In genomic region chr1:181514298-181515290, GRCh38 we compare ENCODE assay signal across 8 cellular contexts. TPM values are rescaled to one million over a fixed set of nuclear protein-coding genes. Genes with fewer than 3 reads are reported as not detected.
DNase-seq lines count a peak whose midpoint lies in the region; ATAC-seq and TF ChIP-seq lines count a peak whose summit lies in the region.

No MANE protein-coding gene starts in this region.

- BruUV-seq in MCF 10A (replicated peaks; lab: Mats Ljungman, UMichigan): no TSS peak

- POLR2A ChIA-PET in MCF 10A (lab: Yijun Ruan, JAX): interaction anchor here (0.6 to 0.7 kb wide), 2 partner anchors 12 to 299 kb away, joined by 3 read pairs; no protein-coding TSS in a partner anchor

- H3K4me3 Mint-ChIP-seq in activated naive CD8-positive, alpha-beta T cell treated with anti-CD3 and anti-CD28 coated beads, Interleukin-2, amount 50 U/mL, for 24 hours: no peak overlapping the region
- H3K4me3 Mint-ChIP-seq in MCF 10A (ENCODE audit: unreplicated experiment): no peak overlapping the region

- H3K27ac Mint-ChIP-seq in activated naive CD8-positive, alpha-beta T cell treated with anti-CD3 and anti-CD28 coated beads, Interleukin-2, amount 50 U/mL, for 24 hours: no peak overlapping the region
- H3K27ac Mint-ChIP-seq in MCF 10A (ENCODE audit: low read depth, unreplicated experiment): no peak overlapping the region

- ATAC-seq in GM21526 (IDR thresholded peaks at IDR 0.05; ENCODE audit: low FRiP score, unreplicated experiment) (peak; percentile 60), HG03565 (IDR thresholded peaks at IDR 0.05; ENCODE audit: unreplicated experiment) (peak; percentile 50)
- ATAC-seq in activated naive CD8-positive, alpha-beta T cell treated with anti-CD3 and anti-CD28 coated beads, Interleukin-2, amount 50 U/mL, for 24 hours: peak; percentile 25

- no peaks in the 10 kb centered on the region for H3K36me3 Mint-ChIP-seq in activated naive CD8-positive, alpha-beta T cell treated with anti-CD3 and anti-CD28 coated beads, Interleukin-2, amount 50 U/mL, for 24 hours (ENCODE audit: low read depth)
- H3K36me3 Mint-ChIP-seq in MCF 10A (ENCODE audit: insufficient read depth, unreplicated experiment): no peaks in the 10 kb centered on the region

- no peaks in the 10 kb centered on the region for H3K9me3 Mint-ChIP-seq in activated naive CD8-positive, alpha-beta T cell treated with anti-CD3 and anti-CD28 coated beads, Interleukin-2, amount 50 U/mL, for 24 hours
- no peaks in the 10 kb centered on the region for H3K9me3 Mint-ChIP-seq in MCF 10A (ENCODE audit: unreplicated experiment)

- CTCF ChIA-PET in MCF 10A (lab: Yijun Ruan, JAX): interaction anchor here (0.5 to 1.1 kb wide), 2 partner anchors 8 to 318 kb away, joined by 3 read pairs; no protein-coding TSS in a partner anchor

- in situ Hi-C loops in GM13977 (cut with MboI; ENCODE audit: low pct_unique_long_range_greater_than_20kb, low sequenced_read_pairs, unreplicated experiment): no loop called here
- in situ Hi-C loops in G401 (cut with HindIII; ENCODE audit: low sequenced_read_pairs): no loop called here

- no peaks in the 10 kb centered on the region for H3K4me1 Mint-ChIP-seq in activated naive CD8-positive, alpha-beta T cell treated with anti-CD3 and anti-CD28 coated beads, Interleukin-2, amount 50 U/mL, for 24 hours
- H3K4me1 Mint-ChIP-seq in MCF 10A (ENCODE audit: insufficient read depth, unreplicated experiment): no peaks in the 10 kb centered on the region

- H3K27me3 Mint-ChIP-seq in activated naive CD8-positive, alpha-beta T cell treated with anti-CD3 and anti-CD28 coated beads, Interleukin-2, amount 50 U/mL, for 24 hours: peaks cover 8% of the 10 kb centered on the region
- H3K27me3 Mint-ChIP-seq in MCF 10A (ENCODE audit: insufficient read depth, unreplicated experiment): peaks cover 11% of the 10 kb centered on the region

- DNase-seq in GM13977 (ENCODE audit: low spot score) (no peak), MCF 10A (ENCODE audit: unreplicated experiment) (no peak), G401 (ENCODE audit: low spot score) (no peak), GF-D8 (lab: John Stamatoyannopoulos, UW) (no peak)
- DNase-seq in activated naive CD8-positive, alpha-beta T cell treated with anti-CD3 and anti-CD28 coated beads, Interleukin-2, amount 50 U/mL, for 24 hours: no peak
- no peak for DNase-seq in activated naive CD4-positive, alpha-beta T cell treated with anti-CD3 and anti-CD28 coated beads, Interleukin-2, amount 50 U/mL, for 16 hours

- intact Hi-C loops in MCF 10A (cut with micrococcal nuclease): no loop called here

- TF ChIP-seq CTCF in GM13977 (IDR thresholded peaks at IDR 0.05; ENCODE audit: extremely low read depth, insufficient read depth, missing control alignments): peak; percentile 39
- TF ChIP-seq CTCF in MCF 10A (IDR thresholded peaks at IDR 0.05; ENCODE audit: unreplicated experiment): no peak

RNA-seq across cellular contexts. Expression of gene CACNA1E, which starts 31.3 kb away (rescaled TPM):
- 0.05 and 0.07 TPM in 2 replicates for total RNA-seq in MCF 10A (2022)
- not detected in 2 replicates for total RNA-seq in G401 (2014; rRNA removed; shearing (Covaris generic))
